In the genomic region with DNA sequence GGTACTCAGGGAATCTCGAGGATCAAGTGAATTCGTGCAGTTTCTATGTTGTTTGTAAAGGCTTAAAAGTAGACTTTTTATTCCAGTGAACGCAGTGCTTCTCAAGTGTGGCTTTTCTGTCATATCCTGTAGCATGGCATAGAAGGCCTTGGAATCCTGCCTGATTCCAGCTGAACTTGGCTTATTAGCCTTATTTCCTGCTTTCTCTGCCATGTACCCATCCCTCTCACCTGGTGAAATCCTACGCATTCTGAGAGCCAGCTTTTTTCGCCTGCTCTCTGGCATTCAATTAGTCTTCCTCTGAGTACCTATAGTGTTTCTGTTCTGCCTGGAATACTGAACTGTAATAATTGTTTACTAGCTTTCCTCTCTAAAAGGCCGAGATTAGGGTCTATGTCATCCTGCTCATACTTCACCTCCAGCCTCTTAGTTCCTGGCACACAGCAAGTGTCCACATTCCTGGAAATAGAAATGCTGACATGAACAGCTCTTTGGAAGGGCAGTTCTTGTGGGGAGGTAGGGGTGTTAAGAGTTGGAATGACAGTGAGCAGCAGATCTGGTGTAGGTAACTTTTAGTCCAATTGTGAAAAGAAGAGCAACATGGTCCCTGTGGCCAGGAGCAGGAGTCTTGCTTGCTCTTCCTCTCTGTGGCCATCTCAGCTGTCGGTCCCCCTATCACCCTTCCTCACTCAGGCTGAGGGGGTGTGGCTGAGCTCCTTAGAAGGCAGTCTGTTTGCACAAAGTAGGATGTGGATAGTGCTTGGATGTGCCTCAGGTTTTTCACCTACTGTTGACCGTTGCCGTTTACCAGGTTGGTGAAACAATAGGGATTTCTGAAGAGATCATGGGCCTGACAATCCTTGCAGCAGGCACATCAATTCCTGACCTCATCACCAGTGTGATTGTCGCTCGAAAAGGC, we compare ENCODE assay signal across 21 cellular contexts. TPM values are rescaled to one million over a fixed set of nuclear protein-coding genes. Genes with fewer than 3 reads are reported as not detected.
A peak's percentile ranks its signal among the peaks of the same experiment; 100 is the strongest.
DNase-seq lines count a peak whose midpoint lies in the region; ATAC-seq and TF ChIP-seq lines count a peak whose summit lies in the region.
"Had no signal": no experiment of that assay in that cellular context is flagged by ENCODE, and none has a peak within 500 bp of the region (broad histone marks: within the 10 kb centered on the region; RNA-seq: fewer than 3 reads in every experiment).

No MANE protein-coding gene starts in this region.

- no peak overlapping the region for H3K27ac ChIP-seq in HEK293 (ENCODE audit: extremely low read depth, low read depth, low read length)
- H3K27ac ChIP-seq: KMS-11, ovary, stomach had no signal

- no peaks in the 10 kb centered on the region for H3K9me3 Mint-ChIP-seq in activated naive CD8-positive, alpha-beta T cell treated with anti-CD3 and anti-CD28 coated beads, Interleukin-2, amount 10 ng/mL, durations not matched to agents 7 days and 5 days
- no peaks in the 10 kb centered on the region for H3K9me3 Mint-ChIP-seq in activated naive CD8-positive, alpha-beta T cell treated with anti-CD3 and anti-CD28 coated beads, Interleukin-2, amount 50 U/mL, for 24 hours
- H3K9me3 Mint-ChIP-seq in stimulated activated effector memory CD8-positive, alpha-beta T cell treated with anti-CD3 and anti-CD28 coated beads, Interleukin-12 subunit alpha, Interleukin-12 subunit beta, amount 100 ng/mL, for 72 hours, result no peaks in the 10 kb centered on the region

- peaks cover 9% of the 10 kb centered on the region for H3K4me1 Mint-ChIP-seq in activated naive CD8-positive, alpha-beta T cell treated with anti-CD3 and anti-CD28 coated beads, Interleukin-2, amount 10 ng/mL, durations not matched to agents 7 days and 5 days
- no peaks in the 10 kb centered on the region for H3K4me1 Mint-ChIP-seq in activated naive CD8-positive, alpha-beta T cell treated with anti-CD3 and anti-CD28 coated beads, Interleukin-2, amount 50 U/mL, for 24 hours
- peaks cover 8% of the 10 kb centered on the region for H3K4me1 Mint-ChIP-seq in stimulated activated effector memory CD8-positive, alpha-beta T cell treated with anti-CD3 and anti-CD28 coated beads, Interleukin-12 subunit alpha, Interleukin-12 subunit beta, amount 100 ng/mL, for 72 hours

- POLR2A ChIA-PET in activated naive CD8-positive, alpha-beta T cell treated with anti-CD3 and anti-CD28 coated beads, Interleukin-2, amount 10 ng/mL, durations not matched to agents 7 days and 5 days (lab: Charles Lee), result no interaction called here
- POLR2A ChIA-PET in HEK293 (lab: Yijun Ruan, JAX), result no interaction called here

- H3K9me3 ChIP-seq in HEK293 (ENCODE audit: control insufficient read depth, insufficient read depth, low read depth, low read length), result no peaks in the 10 kb centered on the region
- H3K9me3 ChIP-seq: ovary, stomach had no signal

- H3K36me3 ChIP-seq in HEK293 (ENCODE audit: control insufficient read depth in 2 of 2, insufficient read depth in 1 of 2, low read length in 2 of 2), result peaks cover 4 to 52% of the 10 kb centered on the region in 2 experiments; a peak in 2 of 3 replicates
- H3K36me3 ChIP-seq: ovary had no signal

- H3K4me1 ChIP-seq in HEK293 (ENCODE audit: control insufficient read depth, insufficient read depth, low read length), result no peaks in the 10 kb centered on the region
- H3K4me1 ChIP-seq: stomach had no signal

- DNase-seq in activated naive CD8-positive, alpha-beta T cell treated with anti-CD3 and anti-CD28 coated beads, Interleukin-2, amount 10 ng/mL, durations not matched to agents 7 days and 5 days, result no peak
- no peak for DNase-seq in activated naive CD8-positive, alpha-beta T cell treated with anti-CD3 and anti-CD28 coated beads, Interleukin-2, amount 50 U/mL, for 24 hours
- DNase-seq in dermis blood vessel endothelial cell (peak; percentile 13), putamen (ENCODE audit: low spot score) (no peak)
- DNase-seq in stimulated activated effector memory CD8-positive, alpha-beta T cell treated with anti-CD3 and anti-CD28 coated beads, Interleukin-12 subunit alpha, Interleukin-12 subunit beta, amount 100 ng/mL, for 72 hours (ENCODE audit: low spot score in 2 of 2), result no peak
- no peak for DNase-seq in activated CD4-positive, alpha-beta T cell treated with anti-CD3 and anti-CD28 coated beads for 1 hour
- DNase-seq: activated effector memory CD4-positive, alpha-beta T cell treated with anti-CD3 and anti-CD28 coated beads, Interleukin-2, amount 50 U/mL, for 16 hours; central memory CD4-positive, alpha-beta T cell; DMS79; effector memory CD4-positive, alpha-beta T cell; NCI-H1048; NCI-H510A treated with DMSO at 0.1 percent for 48 hours; RPMI8226; stimulated activated CD4-positive, alpha-beta T cell treated with anti-CD3 and anti-CD28 coated beads, Interleukin-1b, Interleukin-23, amount 100 ng/mL, for 48 hours; stomach; T1000 had no signal

- no peak overlapping the region for H3K4me3 Mint-ChIP-seq in activated naive CD8-positive, alpha-beta T cell treated with anti-CD3 and anti-CD28 coated beads, Interleukin-2, amount 10 ng/mL, durations not matched to agents 7 days and 5 days
- no peak overlapping the region for H3K4me3 Mint-ChIP-seq in activated naive CD8-positive, alpha-beta T cell treated with anti-CD3 and anti-CD28 coated beads, Interleukin-2, amount 50 U/mL, for 24 hours
- H3K4me3 Mint-ChIP-seq in stimulated activated effector memory CD8-positive, alpha-beta T cell treated with anti-CD3 and anti-CD28 coated beads, Interleukin-12 subunit alpha, Interleukin-12 subunit beta, amount 100 ng/mL, for 72 hours, result no peak overlapping the region

- peaks cover 36% of the 10 kb centered on the region for H3K36me3 Mint-ChIP-seq in activated naive CD8-positive, alpha-beta T cell treated with anti-CD3 and anti-CD28 coated beads, Interleukin-2, amount 10 ng/mL, durations not matched to agents 7 days and 5 days
- peaks cover 31% of the 10 kb centered on the region for H3K36me3 Mint-ChIP-seq in activated naive CD8-positive, alpha-beta T cell treated with anti-CD3 and anti-CD28 coated beads, Interleukin-2, amount 50 U/mL, for 24 hours (ENCODE audit: low read depth)
- peaks cover 63% of the 10 kb centered on the region for H3K36me3 Mint-ChIP-seq in stimulated activated effector memory CD8-positive, alpha-beta T cell treated with anti-CD3 and anti-CD28 coated beads, Interleukin-12 subunit alpha, Interleukin-12 subunit beta, amount 100 ng/mL, for 72 hours

- no peak for TF ChIP-seq CTCF in HEK293 (tag by site-specific recombination; IDR thresholded peaks at IDR 0.05)

- no peaks in the 10 kb centered on the region for H3K27me3 Mint-ChIP-seq in activated naive CD8-positive, alpha-beta T cell treated with anti-CD3 and anti-CD28 coated beads, Interleukin-2, amount 10 ng/mL, durations not matched to agents 7 days and 5 days
- no peaks in the 10 kb centered on the region for H3K27me3 Mint-ChIP-seq in activated naive CD8-positive, alpha-beta T cell treated with anti-CD3 and anti-CD28 coated beads, Interleukin-2, amount 50 U/mL, for 24 hours

- no peak for ATAC-seq in activated naive CD8-positive, alpha-beta T cell treated with anti-CD3 and anti-CD28 coated beads, Interleukin-2, amount 10 ng/mL, durations not matched to agents 7 days and 5 days (ENCODE audit: low read depth)
- no peak for ATAC-seq in activated naive CD8-positive, alpha-beta T cell treated with anti-CD3 and anti-CD28 coated beads, Interleukin-2, amount 50 U/mL, for 24 hours
- no peak for ATAC-seq in stimulated activated effector memory CD8-positive, alpha-beta T cell treated with anti-CD3 and anti-CD28 coated beads, Interleukin-12 subunit alpha, Interleukin-12 subunit beta, amount 100 ng/mL, for 72 hours
- no peak for ATAC-seq in GM18868 (IDR thresholded peaks at IDR 0.05; ENCODE audit: unreplicated experiment)
- ATAC-seq: activated CD4-positive, CD25-positive, alpha-beta regulatory T cell treated with anti-CD3 and anti-CD28 coated beads, Interleukin-2, amount 50 U/mL, for 24 hours had no signal

- H3K27ac Mint-ChIP-seq in activated naive CD8-positive, alpha-beta T cell treated with anti-CD3 and anti-CD28 coated beads, Interleukin-2, amount 10 ng/mL, durations not matched to agents 7 days and 5 days, result peak overlapping the region; percentile 27
- no peak overlapping the region for H3K27ac Mint-ChIP-seq in activated naive CD8-positive, alpha-beta T cell treated with anti-CD3 and anti-CD28 coated beads, Interleukin-2, amount 50 U/mL, for 24 hours
- peak overlapping the region; percentile 72 for H3K27ac Mint-ChIP-seq in stimulated activated effector memory CD8-positive, alpha-beta T cell treated with anti-CD3 and anti-CD28 coated beads, Interleukin-12 subunit alpha, Interleukin-12 subunit beta, amount 100 ng/mL, for 72 hours

- no peak overlapping the region for H3K4me3 ChIP-seq in HEK293 (ENCODE audit: low read depth, low read length)
- H3K4me3 ChIP-seq: ovary, stomach had no signal

- CTCF ChIA-PET in HEK293 (lab: Yijun Ruan, JAX), result interaction anchor here (0.6 to 0.8 kb wide), 2 partner anchors 12 to 177 kb away, joined by 3 to 4 read pairs; no protein-coding TSS in a partner anchor

TF ChIP-seq in HEK293, 187 proteins besides CTCF, POLR2A, EP300 and RAD21:
- no peak for TF ChIP-seq ZSCAN16 (tag by site-specific recombination; IDR thresholded peaks at IDR 0.05)
- peak; percentile 18; the same call in 1 of the 2 replicates for TF ChIP-seq PRDM1 (tag by site-specific recombination; IDR thresholded peaks at IDR 0.05)
- no peak for TF ChIP-seq ZNF138 (tag by site-specific recombination; IDR thresholded peaks at IDR 0.05; ENCODE audit: borderline replicate concordance)
- no peak for TF ChIP-seq ZNF548 (tag by site-specific recombination; IDR thresholded peaks at IDR 0.05)
- no peak for TF ChIP-seq ZNF174 (tag by site-specific recombination; IDR thresholded peaks at IDR 0.05)

RNA-seq across cellular contexts. Expression of a gene that starts 30.4 kb away (rescaled TPM):
- total RNA-seq in activated naive CD8-positive, alpha-beta T cell treated with anti-CD3 and anti-CD28 coated beads, Interleukin-2, amount 10 ng/mL, durations not matched to agents 7 days and 5 days, result 1 to 10 TPM; 4.9 to 7.1 TPM
- 5.3 and 20.5 TPM in 2 replicates for total RNA-seq in dermis blood vessel endothelial cell

RNA-seq across cellular contexts. Expression of a gene that starts 41.2 kb away (rescaled TPM):
- 10 to 100 TPM; 42.8 to 43.0 TPM for total RNA-seq in activated naive CD8-positive, alpha-beta T cell treated with anti-CD3 and anti-CD28 coated beads, Interleukin-2, amount 10 ng/mL, durations not matched to agents 7 days and 5 days
- 42.9 and 48.4 TPM in 2 replicates for total RNA-seq in dermis blood vessel endothelial cell
